Comparison of ENCODE assay signal across 23 cellular contexts in the genomic region with DNA sequence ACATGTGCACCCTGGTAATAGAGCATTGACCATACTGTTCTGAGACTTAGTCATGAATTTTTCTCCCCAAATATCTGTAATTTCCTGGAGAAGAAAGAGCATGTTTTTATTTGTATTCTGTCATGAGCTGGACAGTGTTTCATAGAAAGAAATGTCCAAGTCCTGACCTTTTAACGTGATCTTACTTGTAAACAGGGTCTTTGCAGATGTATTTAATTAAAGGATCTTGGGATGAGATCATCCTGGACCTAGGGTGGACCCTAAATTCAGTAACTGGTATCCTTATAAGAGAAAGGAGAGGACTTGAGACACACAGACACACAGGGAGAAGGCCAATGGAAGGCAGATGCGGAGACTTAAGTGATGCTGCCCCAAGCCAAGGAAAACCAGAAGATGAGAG. TPM values are rescaled to one million over a fixed set of nuclear protein-coding genes. Genes with fewer than 3 reads are reported as not detected.
DNase-seq lines count a peak whose midpoint lies in the region; ATAC-seq, FAIRE-seq and TF ChIP-seq lines count a peak whose summit lies in the region.
"Had no signal": no experiment of that assay in that cellular context is flagged by ENCODE, and none has a peak within 500 bp of the region (broad histone marks: within the 10 kb centered on the region; RNA-seq: fewer than 3 reads in every experiment).

No MANE protein-coding gene starts in this region.

- H3K27ac Mint-ChIP-seq in natural killer cell = no peak overlapping the region
- H3K27ac Mint-ChIP-seq in natural killer cell treated with Interleukin-12 subunit alpha and Interleukin-12 subunit beta and Interleukin-15 and Interleukin-18, amount 100 ng/mL, for 72 hours = no peak overlapping the region
- H3K27ac Mint-ChIP-seq in brain = peak overlapping the region in 2 of 5 experiments; percentile 13 to 44
- H3K27ac Mint-ChIP-seq: IgD-negative memory B cell had no signal

- H3K9me3 ChIP-seq in iPS-20b (ENCODE audit: insufficient read depth, low read depth, low read length) = no peaks in the 10 kb centered on the region
- no peaks in the 10 kb centered on the region for H3K9me3 ChIP-seq in thyroid gland
- H3K9me3 ChIP-seq: BE2C, Peyer's patch had no signal

- H3K9ac ChIP-seq in iPS-20b (ENCODE audit: low read depth, low read length) = no peak overlapping the region

- intact Hi-C loops in natural killer cell (cut with micrococcal nuclease) = no loop called here
- intact Hi-C loops in thyroid gland (cut with DNase I) = no loop called here

- H3K4me1 ChIP-seq in iPS-20b (ENCODE audit: insufficient read depth, low read length) (peaks cover 20% of the 10 kb centered on the region), thyroid gland (peaks cover 26 to 27% of the 10 kb centered on the region in 2 donors)
- H3K4me1 ChIP-seq: BE2C had no signal

- H3K36me3 Mint-ChIP-seq in natural killer cell = no peaks in the 10 kb centered on the region
- no peaks in the 10 kb centered on the region for H3K36me3 Mint-ChIP-seq in natural killer cell treated with Interleukin-12 subunit alpha and Interleukin-12 subunit beta and Interleukin-15 and Interleukin-18, amount 100 ng/mL, for 72 hours
- peaks cover 46% of the 10 kb centered on the region for H3K36me3 Mint-ChIP-seq in brain
- H3K36me3 Mint-ChIP-seq: IgD-negative memory B cell had no signal

- TF ChIP-seq POLR2A in thyroid gland (IDR thresholded peaks at IDR 0.05) = no peak
- TF ChIP-seq POLR2A in GM12891 (IDR thresholded peaks at IDR 0.05; ENCODE audit: low read depth, low read length) = no peak

- FAIRE-seq in GM12891 (lab: Jason Lieb, UNC) = no peak
- FAIRE-seq: A204.1, GM12892, GM18507, H1 had no signal

- H3K27me3 ChIP-seq in iPS-20b (ENCODE audit: insufficient read depth, low read length) (peaks cover 9% of the 10 kb centered on the region), thyroid gland (no peaks in the 10 kb centered on the region)
- H3K27me3 ChIP-seq: BE2C, Peyer's patch had no signal

- peaks cover 0 to 6% of the 10 kb centered on the region in 2 donors for H3K27me3 Mint-ChIP-seq in natural killer cell (ENCODE audit: low read depth in 2 of 2)
- no peaks in the 10 kb centered on the region for H3K27me3 Mint-ChIP-seq in natural killer cell treated with Interleukin-12 subunit alpha and Interleukin-12 subunit beta and Interleukin-15 and Interleukin-18, amount 100 ng/mL, for 72 hours
- peaks cover 9% of the 10 kb centered on the region for H3K27me3 Mint-ChIP-seq in brain

- 78 to 91% methylated on average over 2 of the region's 2 CpGs for WGBS in thyroid gland, 2 donors

- peaks cover 26 to 39% of the 10 kb centered on the region in 2 donors for H3K4me1 Mint-ChIP-seq in natural killer cell
- H3K4me1 Mint-ChIP-seq in natural killer cell treated with Interleukin-12 subunit alpha and Interleukin-12 subunit beta and Interleukin-15 and Interleukin-18, amount 100 ng/mL, for 72 hours (ENCODE audit: low read depth in 2 of 2) = peaks cover 13 to 23% of the 10 kb centered on the region in 2 donors
- peaks cover 40% of the 10 kb centered on the region for H3K4me1 Mint-ChIP-seq in brain

- H3K4me3 Mint-ChIP-seq in natural killer cell (peak overlapping the region; percentile 10), brain (peak overlapping the region; percentile 16 to 82 (median 59))
- H3K4me3 Mint-ChIP-seq in natural killer cell treated with Interleukin-12 subunit alpha and Interleukin-12 subunit beta and Interleukin-15 and Interleukin-18, amount 100 ng/mL, for 72 hours = no peak overlapping the region
- H3K4me3 Mint-ChIP-seq: CD4-positive, alpha-beta memory T cell; IgD-negative memory B cell had no signal

- H3K36me3 ChIP-seq in iPS-20b (ENCODE audit: insufficient read depth, low read depth, low read length) (no peaks in the 10 kb centered on the region), thyroid gland (no peaks in the 10 kb centered on the region)
- H3K36me3 ChIP-seq: BE2C, Peyer's patch had no signal

- no peak overlapping the region for H3K27ac ChIP-seq in iPS-20b (ENCODE audit: low read length)
- peak overlapping the region in 1 of 3 donors; percentile 98 for H3K27ac ChIP-seq in thyroid gland
- H3K27ac ChIP-seq: HL-60, Peyer's patch had no signal

- 0 out of 2 replicates have a peak overlapping the region, but pooled peaks have one; percentile 17 for H3K4me3 ChIP-seq in iPS-20b (ENCODE audit: low read length)
- no peak overlapping the region for H3K4me3 ChIP-seq in thyroid gland (replicated peaks in 1 of 3)
- H3K4me3 ChIP-seq: Peyer's patch had no signal

- no peak for DNase-seq in natural killer cell
- DNase-seq in natural killer cell treated with Interleukin-12 subunit alpha and Interleukin-12 subunit beta and Interleukin-15 and Interleukin-18, amount 100 ng/mL, for 72 hours (ENCODE audit: low spot score) = no peak
- no peak for DNase-seq in thyroid gland
- no peak for DNase-seq in GM12891 (ENCODE audit: insufficient read length, low spot score)
- no peak for DNase-seq in SHP77 (lab: John Stamatoyannopoulos, UW)
- DNase-seq: BE2C; CD4-positive, alpha-beta memory T cell; Karpas-422; MM.1S; NCI-H1092 treated with DMSO at 0.1 percent for 48 hours; NCI-H1694; NCI-H2081 treated with DMSO at 0.1 percent for 48 hours; NK-92 treated with Interleukin-12 subunit alpha and Interleukin-12 subunit beta, amount 100 ng/mL, for 24 hours; Peyer's patch had no signal

- TF ChIP-seq CTCF in natural killer cell (IDR thresholded peaks at IDR 0.05) (no peak), brain (conservative IDR thresholded peaks at IDR 0.05) (no peak), thyroid gland (IDR thresholded peaks at IDR 0.05) (no peak)

- ATAC-seq in natural killer cell (no peak), HG03460 (IDR thresholded peaks at IDR 0.05; ENCODE audit: unreplicated experiment) (no peak)
- ATAC-seq in natural killer cell treated with Interleukin-12 subunit alpha and Interleukin-12 subunit beta and Interleukin-15 and Interleukin-18, amount 100 ng/mL, for 72 hours = no peak

- H3K9me3 Mint-ChIP-seq in natural killer cell (no peaks in the 10 kb centered on the region), brain (peaks cover 0 to 22% (median 13%) of the 10 kb centered on the region in 5 experiments)
- H3K9me3 Mint-ChIP-seq in natural killer cell treated with Interleukin-12 subunit alpha and Interleukin-12 subunit beta and Interleukin-15 and Interleukin-18, amount 100 ng/mL, for 72 hours = no peaks in the 10 kb centered on the region

TF ChIP-seq in GM12891, 5 proteins besides CTCF, POLR2A, EP300 and RAD21:
- TF ChIP-seq SPI1 (IDR thresholded peaks at IDR 0.05; ENCODE audit: low read depth, low read length) (no peak), TAF1 (IDR thresholded peaks at IDR 0.05; ENCODE audit: low read depth, low read length) (no peak), POU2F2 (IDR thresholded peaks at IDR 0.05; ENCODE audit: low read depth, low read length) (no peak), POLR2AphosphoS5 (IDR thresholded peaks at IDR 0.05; ENCODE audit: low read depth, low read length) (no peak), PAX5 (IDR thresholded peaks at IDR 0.05; ENCODE audit: insufficient read depth, low read length, severe bottlenecking) (no peak)

RNA-seq across cellular contexts. Expression of a gene that starts 3.6 kb away (rescaled TPM):
- 10 to 100 TPM in 1 of 3 donors, 1 to 10 TPM in 2; 5.5 to 15.8 (median 8.2) TPM for total RNA-seq in natural killer cell
- 1 to 10 TPM; 5.3 to 8.2 TPM for total RNA-seq in natural killer cell treated with Interleukin-12 subunit alpha and Interleukin-12 subunit beta and Interleukin-15 and Interleukin-18, amount 100 ng/mL, for 72 hours
- polyA plus RNA-seq in brain (ENCODE audit: insufficient read depth, low read depth, low replicate concordance) = 22.8 TPM
- 100 to 1,000 TPM in 3 of 4 donors, 10 to 100 TPM in 1; 99.1 to 117 (median 109) TPM for total RNA-seq in thyroid gland
- polyA plus RNA-seq in GM12891 (2012; ENCODE audit: low read depth, missing spikeins) = 0.03 TPM

Comparison
In these comparisons a context has a peak if more than half of its experiments do, and no peak if none do; other contexts are left out.
1. RNA of a gene that starts 3.6 kb away (total RNA-seq): 99.1 to 117 TPM in thyroid gland; 5.5 to 15.8 TPM in natural killer cell and 5.3 to 8.2 TPM in natural killer cell treated with Interleukin-12 subunit alpha and Interleukin-12 subunit beta and Interleukin-15 and Interleukin-18, amount 100 ng/mL, for 72 hours; every median in the first group is over 4 times any median in the second.